Comparison of ENCODE assay signal across 28 cellular contexts in genomic region chr17:2947588-2947950, GRCh38.
"Had no signal": no experiment of that assay in that cellular context is flagged by ENCODE, and none has a peak within 500 bp of the region (broad histone marks: within the 10 kb centered on the region; RNA-seq: fewer than 3 reads in every experiment).

No MANE protein-coding gene starts in this region.

- H3K9ac ChIP-seq: parathyroid adenoma had no signal

- H3K9me3 ChIP-seq: body of pancreas, esophagus muscularis mucosa, gastrocnemius medialis, thoracic aorta, upper lobe of left lung had no signal

- H3K9me3 Mint-ChIP-seq: activated CD4-positive, alpha-beta T cell treated with anti-CD3 and anti-CD28 coated beads, Interleukin-2, amount 10 ng/mL, durations not matched to agents 7 days and 5 days; activated CD8-positive, alpha-beta T cell treated with anti-CD3 and anti-CD28 coated beads for 36 hours; activated naive CD4-positive, alpha-beta T cell treated with anti-CD3 and anti-CD28 coated beads, Interleukin-2, amount 50 U/mL, for 24 hours; T-cell had no signal

- DNase-seq: activated CD4-positive, alpha-beta T cell treated with anti-CD3 and anti-CD28 coated beads, Interleukin-2, amount 10 ng/mL, durations not matched to agents 7 days and 5 days; activated CD4-positive, CD25-positive, alpha-beta regulatory T cell treated with anti-CD3 and anti-CD28 coated beads, Interleukin-2, amount 50 U/mL, for 72 hours; activated CD8-positive, alpha-beta T cell treated with anti-CD3 and anti-CD28 coated beads for 36 hours; activated gamma-delta T cell treated with Interleukin-2 at 50 U/mL for 16 hours; anterior cingulate cortex; dermis blood vessel endothelial cell; effector memory CD4-positive, alpha-beta T cell; gastrocnemius medialis; head of caudate nucleus; left colon; naive thymus-derived CD4-positive, alpha-beta T cell; small intestine; stimulated activated CD4-positive, alpha-beta T cell treated with anti-CD3 and anti-CD28 coated beads, Interleukin-15, amount 100 ng/mL, for 24 hours; stimulated activated CD4-positive, alpha-beta T cell treated with anti-CD3 and anti-CD28 coated beads, Interleukin-4, amount 100 ng/mL, for 1 hour; stimulated activated naive CD4-positive, alpha-beta T cell; T-cell; upper lobe of left lung; WERI-Rb-1 had no signal

- H3K4me3 Mint-ChIP-seq: activated CD4-positive, alpha-beta T cell treated with anti-CD3 and anti-CD28 coated beads, Interleukin-2, amount 10 ng/mL, durations not matched to agents 7 days and 5 days; activated CD8-positive, alpha-beta T cell treated with anti-CD3 and anti-CD28 coated beads for 36 hours; activated naive CD4-positive, alpha-beta T cell treated with anti-CD3 and anti-CD28 coated beads, Interleukin-2, amount 50 U/mL, for 24 hours had no signal

- H3K4me1 ChIP-seq: body of pancreas, esophagus muscularis mucosa, gastrocnemius medialis, parathyroid adenoma, upper lobe of left lung had no signal

- H2AFZ ChIP-seq: parathyroid adenoma had no signal

- H3K4me3 ChIP-seq: body of pancreas, cardiac muscle cell, esophagus muscularis mucosa, gastrocnemius medialis, lung, thoracic aorta, upper lobe of left lung had no signal

- H3K36me3 ChIP-seq: cardiac muscle cell, esophagus muscularis mucosa, gastrocnemius medialis, thoracic aorta, upper lobe of left lung had no signal

- H3K27me3 Mint-ChIP-seq: activated CD8-positive, alpha-beta T cell treated with anti-CD3 and anti-CD28 coated beads for 36 hours; activated naive CD4-positive, alpha-beta T cell treated with anti-CD3 and anti-CD28 coated beads, Interleukin-2, amount 50 U/mL, for 24 hours; T-cell had no signal

- H3K27ac Mint-ChIP-seq: activated CD4-positive, alpha-beta T cell treated with anti-CD3 and anti-CD28 coated beads, Interleukin-2, amount 10 ng/mL, durations not matched to agents 7 days and 5 days; activated CD8-positive, alpha-beta T cell treated with anti-CD3 and anti-CD28 coated beads for 36 hours; activated naive CD4-positive, alpha-beta T cell treated with anti-CD3 and anti-CD28 coated beads, Interleukin-2, amount 50 U/mL, for 24 hours; T-cell had no signal

- ATAC-seq: activated CD8-positive, alpha-beta T cell treated with anti-CD3 and anti-CD28 coated beads for 36 hours; body of pancreas; gastrocnemius medialis; left colon; naive thymus-derived CD4-positive, alpha-beta T cell; sciatic nerve; T-cell had no signal

- FAIRE-seq: islet of Langerhans, small intestine, TTC549 had no signal

- H3K27me3 ChIP-seq: body of pancreas, cardiac muscle cell, esophagus muscularis mucosa, gastrocnemius medialis, upper lobe of left lung had no signal

- H3K27ac ChIP-seq: body of pancreas, cardiac muscle cell, esophagus muscularis mucosa, gastrocnemius medialis, parathyroid adenoma, thoracic aorta, upper lobe of left lung, WERI-Rb-1 had no signal
